21 cellular contexts compared by ENCODE assay signal in the genomic region with DNA sequence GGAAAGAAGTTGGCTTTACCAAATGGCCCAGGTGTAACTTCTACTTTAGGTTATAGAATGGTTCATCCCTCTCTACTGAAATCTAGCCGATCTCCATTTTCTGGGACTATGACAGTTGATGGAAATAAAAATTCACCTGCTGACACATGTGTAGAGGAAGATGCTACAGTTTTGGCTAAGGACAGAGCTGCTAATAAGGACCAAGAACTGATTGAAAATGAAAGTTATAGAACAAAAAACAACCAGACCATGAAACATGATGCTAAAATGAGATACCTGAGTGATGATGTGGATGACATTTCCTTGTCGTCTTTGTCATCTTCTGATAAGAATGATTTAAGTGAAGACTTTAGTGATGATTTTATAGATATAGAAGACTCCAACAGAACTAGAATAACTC. TPM values are rescaled to one million over a fixed set of nuclear protein-coding genes. Genes with fewer than 3 reads are reported as not detected.
DNase-seq lines count a peak whose midpoint lies in the region; ATAC-seq and TF ChIP-seq lines count a peak whose summit lies in the region.
"Had no signal": no experiment of that assay in that cellular context is flagged by ENCODE, and none has a peak within 500 bp of the region (broad histone marks: within the 10 kb centered on the region; RNA-seq: fewer than 3 reads in every experiment).

No MANE protein-coding gene starts in this region.

- POLR2A ChIA-PET in activated CD4-positive, alpha-beta T cell treated with anti-CD3 and anti-CD28 coated beads for 36 hours (lab: Charles Lee), result no interaction called here
- POLR2A ChIA-PET in activated CD8-positive, alpha-beta T cell treated with anti-CD3 and anti-CD28 coated beads, Interleukin-2, amount 10 ng/mL, durations not matched to agents 7 days and 5 days (lab: Charles Lee), result no interaction called here

- H3K27me3 Mint-ChIP-seq in activated CD4-positive, alpha-beta T cell treated with anti-CD3 and anti-CD28 coated beads for 36 hours, result no peaks in the 10 kb centered on the region
- H3K27me3 Mint-ChIP-seq in Calu3 (ENCODE audit: unreplicated experiment) (no peaks in the 10 kb centered on the region), naive B cell (no peaks in the 10 kb centered on the region)
- no peaks in the 10 kb centered on the region for H3K27me3 Mint-ChIP-seq in activated CD8-positive, alpha-beta T cell treated with anti-CD3 and anti-CD28 coated beads, Interleukin-2, amount 10 ng/mL, durations not matched to agents 7 days and 5 days (ENCODE audit: low read depth)
- H3K27me3 Mint-ChIP-seq: central memory CD8-positive, alpha-beta T cell; dendritic cell treated with granulocyte-macrophage colony-stimulating factor and Interleukin-4, amounts not matched to agents 40 ng/mL and 50 ng/mL, for 4 days; IgD-negative memory B cell had no signal

- 88 to 94% methylated on average over 2 of the region's 2 CpGs for WGBS in gastroesophageal sphincter (ENCODE audit: low coverage in 1 of 2), 2 donors

- H3K9me3 Mint-ChIP-seq in activated CD4-positive, alpha-beta T cell treated with anti-CD3 and anti-CD28 coated beads for 36 hours (ENCODE audit: low read depth), result no peaks in the 10 kb centered on the region
- no peaks in the 10 kb centered on the region for H3K9me3 Mint-ChIP-seq in Calu3 (ENCODE audit: low read depth, unreplicated experiment)
- peaks cover 4% of the 10 kb centered on the region for H3K9me3 Mint-ChIP-seq in activated CD8-positive, alpha-beta T cell treated with anti-CD3 and anti-CD28 coated beads, Interleukin-2, amount 10 ng/mL, durations not matched to agents 7 days and 5 days (ENCODE audit: insufficient read depth)
- H3K9me3 Mint-ChIP-seq in naive B cell, result no peaks in the 10 kb centered on the region
- H3K9me3 Mint-ChIP-seq: central memory CD8-positive, alpha-beta T cell; dendritic cell treated with granulocyte-macrophage colony-stimulating factor and Interleukin-4, amounts not matched to agents 40 ng/mL and 50 ng/mL, for 4 days had no signal

- TF ChIP-seq CTCF in Calu3 (IDR thresholded peaks at IDR 0.05; ENCODE audit: unreplicated experiment) (no peak), gastroesophageal sphincter (IDR thresholded peaks at IDR 0.05) (no peak)

- TF ChIP-seq POLR2A in gastroesophageal sphincter (IDR thresholded peaks at IDR 0.05), result no peak

- H3K4me3 ChIP-seq in gastroesophageal sphincter, result no peak overlapping the region
- H3K4me3 ChIP-seq: PC-9, tibial artery had no signal

- no peaks in the 10 kb centered on the region for H3K27me3 ChIP-seq in gastroesophageal sphincter
- H3K27me3 ChIP-seq: tibial artery had no signal

- H3K36me3 Mint-ChIP-seq in activated CD4-positive, alpha-beta T cell treated with anti-CD3 and anti-CD28 coated beads for 36 hours (ENCODE audit: low read depth), result peaks cover 30% of the 10 kb centered on the region
- no peaks in the 10 kb centered on the region for H3K36me3 Mint-ChIP-seq in Calu3 (ENCODE audit: insufficient read depth, unreplicated experiment)
- H3K36me3 Mint-ChIP-seq in activated CD8-positive, alpha-beta T cell treated with anti-CD3 and anti-CD28 coated beads, Interleukin-2, amount 10 ng/mL, durations not matched to agents 7 days and 5 days (ENCODE audit: low read depth), result peaks cover 53% of the 10 kb centered on the region
- peaks cover 0 to 5% of the 10 kb centered on the region in 2 donors for H3K36me3 Mint-ChIP-seq in naive B cell

- no peaks in the 10 kb centered on the region for H3K9me3 ChIP-seq in gastroesophageal sphincter
- H3K9me3 ChIP-seq: tibial artery had no signal

- peaks cover 0 to 34% of the 10 kb centered on the region in 2 donors for H3K36me3 ChIP-seq in gastroesophageal sphincter

- no peak overlapping the region for H3K27ac ChIP-seq in gastroesophageal sphincter
- H3K27ac ChIP-seq: 22Rv1, PC-9, tibial artery had no signal

- BruUV-seq in Calu3 (replicated peaks; lab: Mats Ljungman, UMichigan), result TSS peak; percentile 41

- peaks cover 0 to 7% (median 0%) of the 10 kb centered on the region in 3 donors for H3K4me1 ChIP-seq in gastroesophageal sphincter
- H3K4me1 ChIP-seq: tibial artery had no signal

- peak overlapping the region; percentile 70 for H3K27ac Mint-ChIP-seq in activated CD4-positive, alpha-beta T cell treated with anti-CD3 and anti-CD28 coated beads for 36 hours
- H3K27ac Mint-ChIP-seq in Calu3 (ENCODE audit: unreplicated experiment) (no peak overlapping the region), naive B cell (peak overlapping the region in 4 of 6 donors; percentile 4 to 61 (median 12))
- peak overlapping the region; percentile 3 for H3K27ac Mint-ChIP-seq in activated CD8-positive, alpha-beta T cell treated with anti-CD3 and anti-CD28 coated beads, Interleukin-2, amount 10 ng/mL, durations not matched to agents 7 days and 5 days
- H3K27ac Mint-ChIP-seq: dendritic cell treated with granulocyte-macrophage colony-stimulating factor and Interleukin-4, amounts not matched to agents 40 ng/mL and 50 ng/mL, for 4 days had no signal

- peaks cover 52% of the 10 kb centered on the region for H3K4me1 Mint-ChIP-seq in activated CD4-positive, alpha-beta T cell treated with anti-CD3 and anti-CD28 coated beads for 36 hours
- no peaks in the 10 kb centered on the region for H3K4me1 Mint-ChIP-seq in Calu3 (ENCODE audit: low read depth, unreplicated experiment)
- H3K4me1 Mint-ChIP-seq in activated CD8-positive, alpha-beta T cell treated with anti-CD3 and anti-CD28 coated beads, Interleukin-2, amount 10 ng/mL, durations not matched to agents 7 days and 5 days (ENCODE audit: low read depth), result peaks cover 31% of the 10 kb centered on the region
- peaks cover 12 to 17% (median 12%) of the 10 kb centered on the region in 3 donors for H3K4me1 Mint-ChIP-seq in naive B cell

- no peak for DNase-seq in activated CD4-positive, alpha-beta T cell treated with anti-CD3 and anti-CD28 coated beads for 36 hours
- no peak for DNase-seq in activated CD4-positive, alpha-beta T cell treated with anti-CD3 and anti-CD28 coated beads for 48 hours
- DNase-seq in Calu3 (no peak), naive B cell (no peak), HuH-7 (ENCODE audit: low spot score) (no peak), ecto neural progenitor cell (ENCODE audit: low spot score) (no peak)
- no peak for DNase-seq in activated CD8-positive, alpha-beta T cell treated with anti-CD3 and anti-CD28 coated beads, Interleukin-2, amount 10 ng/mL, durations not matched to agents 7 days and 5 days
- DNase-seq: activated T-cell treated with anti-CD3 and anti-CD28 coated beads, Interleukin-2, amount 50 U/mL, for 48 hours; mesenchymal stem cell; NCI-H1048; NCI-H187; NCI-H2171; NCI-H524 treated with DMSO at 0.1 percent for 48 hours; NK-92 treated with Interleukin-12 subunit alpha and Interleukin-12 subunit beta, amount 100 ng/mL, for 24 hours; PC-9; tibial artery had no signal

- TF ChIP-seq EP300 in gastroesophageal sphincter (IDR thresholded peaks at IDR 0.05), result no peak

- intact Hi-C loops in activated CD4-positive, alpha-beta T cell treated with anti-CD3 and anti-CD28 coated beads for 36 hours (cut with DNase I, micrococcal nuclease), result no loop called here
- intact Hi-C loops in Calu3 (cut with micrococcal nuclease; ENCODE audit: unreplicated experiment), result no loop called here

- CTCF ChIA-PET in activated CD4-positive, alpha-beta T cell treated with anti-CD3 and anti-CD28 coated beads for 36 hours (lab: Charles Lee), result interaction anchor here (1.3 to 2.4 kb wide), 4 partner anchors 19 to 166 kb away, joined by 3 to 12 read pairs (median 5); no protein-coding TSS in a partner anchor
- CTCF ChIA-PET in Calu3 (lab: Charles Lee), result no interaction called here
- CTCF ChIA-PET in activated CD8-positive, alpha-beta T cell treated with anti-CD3 and anti-CD28 coated beads, Interleukin-2, amount 10 ng/mL, durations not matched to agents 7 days and 5 days (lab: Charles Lee), result interaction anchor here (0.8 to 6.6 kb wide), 7 partner anchors 17 to 169 kb away, joined by 3 to 69 read pairs (median 4); no protein-coding TSS in a partner anchor

- H3K4me3 Mint-ChIP-seq in activated CD4-positive, alpha-beta T cell treated with anti-CD3 and anti-CD28 coated beads for 36 hours, result no peak overlapping the region
- H3K4me3 Mint-ChIP-seq in Calu3 (ENCODE audit: low read depth, unreplicated experiment) (no peak overlapping the region), naive B cell (no peak overlapping the region)
- no peak overlapping the region for H3K4me3 Mint-ChIP-seq in activated CD8-positive, alpha-beta T cell treated with anti-CD3 and anti-CD28 coated beads, Interleukin-2, amount 10 ng/mL, durations not matched to agents 7 days and 5 days
- H3K4me3 Mint-ChIP-seq: central memory CD8-positive, alpha-beta T cell; dendritic cell treated with granulocyte-macrophage colony-stimulating factor and Interleukin-4, amounts not matched to agents 40 ng/mL and 50 ng/mL, for 4 days; IgD-negative memory B cell had no signal

- peak; percentile 64 for ATAC-seq in activated CD4-positive, alpha-beta T cell treated with anti-CD3 and anti-CD28 coated beads for 36 hours
- ATAC-seq in activated CD8-positive, alpha-beta T cell treated with anti-CD3 and anti-CD28 coated beads, Interleukin-2, amount 10 ng/mL, durations not matched to agents 7 days and 5 days, result no peak
- no peak for ATAC-seq in naive B cell (ENCODE audit: low read depth in 2 of 2)
- no peak for ATAC-seq in gastroesophageal sphincter

RNA-seq across cellular contexts. Expression of gene CCSER2, which starts 43.6 kb away (rescaled TPM):
- 10 to 100 TPM; 61.2 to 85.2 TPM for total RNA-seq in activated CD4-positive, alpha-beta T cell treated with anti-CD3 and anti-CD28 coated beads for 36 hours
- total RNA-seq in Calu3 (2022) (20.6 and 27.8 TPM in 2 replicates), gastroesophageal sphincter (10 to 100 TPM; 64.5 to 93.5 (median 83.3) TPM)
- total RNA-seq in activated CD8-positive, alpha-beta T cell treated with anti-CD3 and anti-CD28 coated beads, Interleukin-2, amount 10 ng/mL, durations not matched to agents 7 days and 5 days, result 10 to 100 TPM; 77.8 to 78.8 TPM
- polyA plus RNA-seq in naive B cell (ENCODE audit: low read depth in 6 of 6), result 10 to 100 TPM; 19.4 to 45.1 (median 33.6) TPM
